ENCODE assay signal across 7 cellular contexts in the genomic region with DNA sequence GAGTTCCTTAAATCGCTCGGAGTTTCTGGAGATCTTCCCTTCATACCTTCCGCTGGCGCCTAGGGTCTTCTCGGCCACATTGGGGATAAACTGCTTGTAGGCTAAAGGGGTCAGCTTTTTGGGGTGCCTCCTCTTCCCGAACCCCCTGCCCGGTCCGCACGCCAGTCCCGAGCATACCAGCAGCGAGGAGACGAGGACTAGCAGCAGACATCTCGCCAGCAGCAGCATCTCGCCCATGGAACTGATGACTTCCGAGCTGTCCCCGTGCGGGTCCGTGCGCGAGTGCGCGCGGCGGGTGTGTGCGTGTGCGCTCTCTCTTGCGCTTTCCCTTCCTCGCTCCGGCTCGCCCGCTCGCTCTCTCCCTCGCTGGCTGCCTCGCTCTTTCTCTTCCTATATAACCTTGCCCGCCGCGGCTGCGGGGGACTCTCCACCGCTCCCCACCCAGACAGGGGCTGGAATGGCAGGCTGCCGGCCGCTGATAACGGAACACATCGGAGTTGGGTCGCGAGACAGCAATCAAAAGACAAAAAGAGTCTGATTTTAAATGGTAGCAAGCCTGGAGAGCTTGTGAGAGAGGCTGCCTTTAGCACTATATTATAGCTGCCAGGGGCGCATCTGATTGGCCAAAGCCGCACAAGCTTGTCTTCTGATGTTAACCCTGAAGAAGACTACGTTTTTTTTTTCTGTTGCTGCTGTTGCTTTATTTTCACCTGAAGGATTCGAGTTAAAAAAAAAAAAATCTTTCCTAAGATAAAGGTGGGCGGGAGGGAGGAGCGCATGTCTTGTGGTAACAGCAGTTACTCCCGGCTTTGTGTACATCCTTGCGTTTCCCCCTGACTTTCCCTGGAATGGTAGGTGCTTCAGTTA. TPM values are rescaled to one million over a fixed set of nuclear protein-coding genes. Genes with fewer than 3 reads are reported as not detected.
DNase-seq lines count a peak whose midpoint lies in the region; ATAC-seq and TF ChIP-seq lines count a peak whose summit lies in the region.

TSS of gene SHH (minus strand) at position 569 of the 867 bp plus-strand sequence. CDS start at position 228, 341 bp downstream.

- CTCF ChIA-PET in SK-N-SH (lab: Yijun Ruan, JAX) = interaction anchor here (0.7 to 2.4 kb wide), 9 partner anchors 13 to 1160 kb away, joined by 3 to 8 read pairs (median 3); no protein-coding TSS in a partner anchor

- H3K4me2 ChIP-seq in GM23338 (peak within 1 kb of the TSS; percentile 80), SK-N-SH (peak within 1 kb of the TSS; percentile 73)

- no peaks in the 10 kb centered on the region for H3K79me2 ChIP-seq in GM23338 (replicated peaks; ENCODE audit: insufficient read depth)
- no peaks in the 10 kb centered on the region for H3K79me2 ChIP-seq in SK-N-SH (ENCODE audit: insufficient read depth)

- TF ChIP-seq CTCF in GM23338 (conservative IDR thresholded peaks at IDR 0.05; ENCODE audit: low read depth in 2 of 2) (no peak), SK-N-SH (IDR thresholded peaks at IDR 0.05) (no peak), glutamatergic neuron (IDR thresholded peaks at IDR 0.05; ENCODE audit: partially characterized antibody, unreplicated experiment) (no peak)

- H3K9ac ChIP-seq in SK-N-SH (no peak within 1 kb of the TSS), rectal smooth muscle tissue (ENCODE audit: low read length) (no peak within 1 kb of the TSS)

- H3K9me2 ChIP-seq in GM23338 (ENCODE audit: insufficient read depth) (no peaks in the 10 kb centered on the region), SK-N-SH (no peaks in the 10 kb centered on the region)

- H3F3A ChIP-seq in GM23338 (replicated peaks; ENCODE audit: low read depth) = no peaks in the 10 kb centered on the region
- no peaks in the 10 kb centered on the region for H3F3A ChIP-seq in SK-N-SH (replicated peaks; ENCODE audit: insufficient read depth)

- ATAC-seq in GM23338 (no peak), GM19463 (IDR thresholded peaks at IDR 0.05; ENCODE audit: unreplicated experiment) (no peak), HG03439 (IDR thresholded peaks at IDR 0.05; ENCODE audit: unreplicated experiment) (no peak)

- TF ChIP-seq RAD21 in SK-N-SH (IDR thresholded peaks at IDR 0.05; ENCODE audit: low read length) = no peak

- peaks cover 34% of the 10 kb centered on the region for H3K4me1 ChIP-seq in GM23338 (ENCODE audit: insufficient read depth)
- H3K4me1 ChIP-seq in SK-N-SH (ENCODE audit: control insufficient read depth in 1 of 2, insufficient read depth in 2 of 2, low read depth in 1 of 2, low read length in 1 of 2) = no peaks in the 10 kb centered on the region
- H3K4me1 ChIP-seq in rectal smooth muscle tissue (ENCODE audit: control insufficient read depth, insufficient read depth, low read length) = no peaks in the 10 kb centered on the region

- H3K4me3 Mint-ChIP-seq in GM23338 (peak within 1 kb of the TSS; percentile 67), glutamatergic neuron (ENCODE audit: unreplicated experiment) (peak within 1 kb of the TSS; percentile 90)

- no peak within 1 kb of the TSS for H3K27ac ChIP-seq in GM23338 (ENCODE audit: low read depth)
- H3K27ac ChIP-seq in SK-N-SH (ENCODE audit: low read depth in 2 of 2, low read length in 1 of 2) = no peak within 1 kb of the TSS
- no peak within 1 kb of the TSS for H3K27ac ChIP-seq in rectal smooth muscle tissue (ENCODE audit: low read depth, low read length)

- peak within 1 kb of the TSS; percentile 55 for H3K4me3 ChIP-seq in GM23338
- H3K4me3 ChIP-seq in SK-N-SH (ENCODE audit: low read depth in 2 of 2, low read length in 1 of 2) = peak within 1 kb of the TSS; percentile 2 to 51; a peak in 3 of 4 replicates
- H3K4me3 ChIP-seq in rectal smooth muscle tissue (ENCODE audit: low read length) = peak within 1 kb of the TSS; percentile 12

- H3K27ac Mint-ChIP-seq in GM23338 (no peak within 1 kb of the TSS), glutamatergic neuron (ENCODE audit: unreplicated experiment) (no peak within 1 kb of the TSS)

- POLR2A ChIA-PET in SK-N-SH (lab: Yijun Ruan, JAX) = no interaction called here

- H3K4me1 Mint-ChIP-seq in GM23338 (peaks cover 57% of the 10 kb centered on the region), glutamatergic neuron (ENCODE audit: low read depth, unreplicated experiment) (peaks cover 12% of the 10 kb centered on the region)

- H3K9me3 ChIP-seq in SK-N-SH = no peaks in the 10 kb centered on the region

- no peak for TF ChIP-seq EP300 in SK-N-SH (IDR thresholded peaks at IDR 0.05; ENCODE audit: borderline replicate concordance in 1 of 2, low read depth in 1 of 2, low read length in 1 of 2)

- WGBS in SK-N-SH (ENCODE audit: low lambda C conversion rate) = 4% methylated on average over 51 of the region's 53 CpGs

- peaks cover 82% of the 10 kb centered on the region for H3K27me3 ChIP-seq in GM23338 (ENCODE audit: insufficient read depth)
- H3K27me3 ChIP-seq in SK-N-SH (ENCODE audit: insufficient read depth) = peaks cover 94% of the 10 kb centered on the region
- peaks cover 47% of the 10 kb centered on the region for H3K27me3 ChIP-seq in rectal smooth muscle tissue (ENCODE audit: control insufficient read depth, insufficient read depth, low read length)

- H2AFZ ChIP-seq in GM23338 (no peak within 1 kb of the TSS), SK-N-SH (ENCODE audit: low read depth) (0 out of 2 replicates have a peak within 1 kb of the TSS, but pooled peaks have one; percentile 34)

- intact Hi-C loops in posterior vena cava (cut with DNase I) = loop anchor here in 1 of 2 donors (10.0 kb wide), 1 partner anchor 663 kb away; no protein-coding TSS in a partner anchor

- peaks cover 10% of the 10 kb centered on the region; the same call in 1 of the 2 replicates for H4K20me1 ChIP-seq in GM23338 (replicated peaks; ENCODE audit: insufficient read depth)
- no peaks in the 10 kb centered on the region for H4K20me1 ChIP-seq in SK-N-SH (ENCODE audit: insufficient read depth)

- H3K36me3 Mint-ChIP-seq in GM23338 (ENCODE audit: low read depth) = no peaks in the 10 kb centered on the region
- no peaks in the 10 kb centered on the region for H3K36me3 Mint-ChIP-seq in glutamatergic neuron (ENCODE audit: unreplicated experiment)

- peaks cover 86% of the 10 kb centered on the region for H3K27me3 Mint-ChIP-seq in GM23338 (ENCODE audit: insufficient read depth, low read depth, poor library complexity)
- H3K27me3 Mint-ChIP-seq in glutamatergic neuron (ENCODE audit: unreplicated experiment) = peaks cover 35% of the 10 kb centered on the region

- no peaks in the 10 kb centered on the region for H3K36me3 ChIP-seq in GM23338 (ENCODE audit: insufficient read depth)
- H3K36me3 ChIP-seq in SK-N-SH (replicated peaks in 1 of 2; ENCODE audit: control insufficient read depth in 1 of 2, insufficient read depth in 2 of 2, low read length in 1 of 2) = no peaks in the 10 kb centered on the region
- no peaks in the 10 kb centered on the region for H3K36me3 ChIP-seq in rectal smooth muscle tissue (ENCODE audit: control insufficient read depth, insufficient read depth, low read length)

- DNase-seq in GM23338 (ENCODE audit: low spot score) = peak; percentile 46
- DNase-seq in SK-N-SH = no peak
- peak; percentile 56 for DNase-seq in glutamatergic neuron
- no peak for DNase-seq in posterior vena cava (ENCODE audit: low spot score)

- H3K9me3 Mint-ChIP-seq in GM23338 = peaks cover 3% of the 10 kb centered on the region
- H3K9me3 Mint-ChIP-seq in glutamatergic neuron (ENCODE audit: unreplicated experiment) = peaks cover 5% of the 10 kb centered on the region

TF ChIP-seq in GM23338, 12 proteins besides CTCF, POLR2A, EP300 and RAD21 (continues in another document):
- TF ChIP-seq CREB1 (CRISPR knock-in tag; IDR thresholded peaks at IDR 0.05; ENCODE audit: low read depth) (no peak), ZNF331 (CRISPR knock-in tag; IDR thresholded peaks at IDR 0.05; ENCODE audit: low read depth) (no peak), NANOG (IDR thresholded peaks at IDR 0.05; ENCODE audit: borderline replicate concordance) (no peak), ZNF114 (CRISPR knock-in tag; IDR thresholded peaks at IDR 0.05) (no peak)

TF ChIP-seq in SK-N-SH, 30 proteins besides CTCF, POLR2A, EP300 and RAD21 (continues in another document):
- TF ChIP-seq FOXM1 (IDR thresholded peaks at IDR 0.05; ENCODE audit: low read depth) (no peak), FOSL2 (IDR thresholded peaks at IDR 0.05; ENCODE audit: borderline replicate concordance, low read depth) (no peak)
- TF ChIP-seq, protein P1, sequence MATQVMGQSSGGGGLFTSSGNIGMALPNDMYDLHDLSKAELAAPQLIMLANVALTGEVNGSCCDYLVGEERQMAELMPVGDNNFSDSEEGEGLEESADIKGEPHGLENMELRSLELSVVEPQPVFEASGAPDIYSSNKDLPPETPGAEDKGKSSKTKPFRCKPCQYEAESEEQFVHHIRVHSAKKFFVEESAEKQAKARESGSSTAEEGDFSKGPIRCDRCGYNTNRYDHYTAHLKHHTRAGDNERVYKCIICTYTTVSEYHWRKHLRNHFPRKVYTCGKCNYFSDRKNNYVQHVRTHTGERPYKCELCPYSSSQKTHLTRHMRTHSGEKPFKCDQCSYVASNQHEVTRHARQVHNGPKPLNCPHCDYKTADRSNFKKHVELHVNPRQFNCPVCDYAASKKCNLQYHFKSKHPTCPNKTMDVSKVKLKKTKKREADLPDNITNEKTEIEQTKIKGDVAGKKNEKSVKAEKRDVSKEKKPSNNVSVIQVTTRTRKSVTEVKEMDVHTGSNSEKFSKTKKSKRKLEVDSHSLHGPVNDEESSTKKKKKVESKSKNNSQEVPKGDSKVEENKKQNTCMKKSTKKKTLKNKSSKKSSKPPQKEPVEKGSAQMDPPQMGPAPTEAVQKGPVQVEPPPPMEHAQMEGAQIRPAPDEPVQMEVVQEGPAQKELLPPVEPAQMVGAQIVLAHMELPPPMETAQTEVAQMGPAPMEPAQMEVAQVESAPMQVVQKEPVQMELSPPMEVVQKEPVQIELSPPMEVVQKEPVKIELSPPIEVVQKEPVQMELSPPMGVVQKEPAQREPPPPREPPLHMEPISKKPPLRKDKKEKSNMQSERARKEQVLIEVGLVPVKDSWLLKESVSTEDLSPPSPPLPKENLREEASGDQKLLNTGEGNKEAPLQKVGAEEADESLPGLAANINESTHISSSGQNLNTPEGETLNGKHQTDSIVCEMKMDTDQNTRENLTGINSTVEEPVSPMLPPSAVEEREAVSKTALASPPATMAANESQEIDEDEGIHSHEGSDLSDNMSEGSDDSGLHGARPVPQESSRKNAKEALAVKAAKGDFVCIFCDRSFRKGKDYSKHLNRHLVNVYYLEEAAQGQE (IDR thresholded peaks at IDR 0.05; ENCODE audit: low read depth, low read length) = no peak

RNA-seq across cellular contexts. Expression of gene SHH, which starts in this region (rescaled TPM):
- not detected in 2 replicates for total RNA-seq in GM23338 (2014; rRNA removed; shearing (Covaris generic))
- polyA plus RNA-seq in GM23338 (2016; fragmentation: Nextera tagmentation; extraction: Ambion mirVana) (not detected in 2 replicates), SK-N-SH (2012; rRNA removed) (not detected in 2 replicates)
- polyA plus RNA-seq in SK-N-SH (2012; cell fraction: cytosol; rRNA removed) = not detected in 2 replicates
- polyA plus RNA-seq in SK-N-SH (2012; cell fraction: nucleus; rRNA removed) = not detected in 2 replicates
- total RNA-seq in glutamatergic neuron (ENCODE audit: unreplicated experiment) (not detected), posterior vena cava (not detected)

Comparison
In these comparisons a context has a peak if more than half of its experiments do, and no peak if none do; other contexts are left out.
1. Peak in DNase-seq, H3K4me3 ChIP-seq and H3K4me2 ChIP-seq in GM23338; RNA of the gene not detected or under 1 TPM.
2. Peak in DNase-seq in glutamatergic neuron; RNA of the gene not detected or under 1 TPM.